Comparison of ENCODE assay signal across 15 cellular contexts in the genomic region with DNA sequence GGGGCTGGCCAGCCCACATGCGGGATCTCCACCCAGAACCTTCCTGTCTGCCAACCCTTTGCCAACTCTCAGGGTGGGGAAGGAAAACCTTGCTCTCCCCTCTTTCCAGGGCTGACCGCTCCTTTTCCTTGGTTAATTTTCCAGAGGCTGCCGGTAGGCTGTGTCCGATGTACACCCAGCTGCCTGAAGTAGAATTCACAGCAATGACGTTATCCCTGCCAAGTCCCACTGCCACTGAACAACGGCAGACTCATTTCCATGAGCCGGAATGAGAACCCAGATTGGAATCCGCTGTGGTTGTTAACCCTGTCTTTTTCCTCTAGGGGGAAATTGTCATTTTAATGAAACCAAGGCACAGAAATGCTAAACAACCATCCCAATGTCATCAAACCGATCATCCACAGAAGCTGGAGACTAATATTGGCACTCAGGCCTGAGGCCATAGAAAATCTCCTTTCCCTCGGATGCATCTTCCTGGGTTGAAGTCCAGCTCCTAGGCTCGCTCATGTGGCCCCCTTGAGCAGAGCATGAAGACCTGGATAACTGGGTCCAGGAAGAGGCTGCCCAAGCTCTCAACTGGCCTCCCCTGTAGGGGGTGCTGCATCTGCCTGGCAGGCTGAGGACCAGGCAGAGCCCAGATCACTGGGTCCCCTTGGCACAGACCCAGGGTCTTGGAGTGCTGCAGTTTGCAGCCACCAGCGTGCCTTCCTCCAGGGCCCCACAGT. TPM values are rescaled to one million over a fixed set of nuclear protein-coding genes. Genes with fewer than 3 reads are reported as not detected.
DNase-seq lines count a peak whose midpoint lies in the region; ATAC-seq, FAIRE-seq and TF ChIP-seq lines count a peak whose summit lies in the region.
"Had no signal": no experiment of that assay in that cellular context is flagged by ENCODE, and none has a peak within 500 bp of the region (broad histone marks: within the 10 kb centered on the region; RNA-seq: fewer than 3 reads in every experiment).

No MANE protein-coding gene starts in this region.

- H3K4me1 ChIP-seq in endothelial cell of umbilical vein (ENCODE audit: control insufficient read depth, extremely low read depth, insufficient read depth, low read length) = no peaks in the 10 kb centered on the region
- H3K4me1 ChIP-seq: Caco-2 had no signal

- dilution Hi-C loops in endothelial cell of umbilical vein (cut with MboI; ENCODE audit: extremely low pct_ligation_motif_present, low sequenced_read_pairs) = no loop called here

- no peaks in the 10 kb centered on the region for H3K9me1 ChIP-seq in endothelial cell of umbilical vein (replicated peaks; ENCODE audit: control insufficient read depth, extremely low read depth, insufficient read depth, low read length)

- H3K9ac ChIP-seq in endothelial cell of umbilical vein (replicated peaks; ENCODE audit: extremely low read depth, insufficient read depth, low read length) = no peak overlapping the region

- H3K36me3 ChIP-seq in endothelial cell of umbilical vein (ENCODE audit: control insufficient read depth in 2 of 2, extremely low read depth in 1 of 2, insufficient read depth in 2 of 2, low read length in 2 of 2) = no peaks in the 10 kb centered on the region

- H3K4me3 ChIP-seq in endothelial cell of umbilical vein (replicated peaks in 1 of 3; ENCODE audit: insufficient read depth in 1 of 3, low read depth in 1 of 3, low read length in 3 of 3) (no peak overlapping the region), retinal pigment epithelial cell (ENCODE audit: low read length) (no peak overlapping the region)
- H3K4me3 ChIP-seq: GM12878 had no signal

- TF ChIP-seq CTCF in endothelial cell of umbilical vein (IDR thresholded peaks at IDR 0.05; ENCODE audit: extremely low read depth in 1 of 2, insufficient read depth in 1 of 2, low read depth in 1 of 2, low read length in 2 of 2) = no peak
- peak; percentile 23 for TF ChIP-seq CTCF in retinal pigment epithelial cell (conservative IDR thresholded peaks at IDR 0.05; ENCODE audit: low read depth, low read length)
- no peak for TF ChIP-seq CTCF in CD4-positive, alpha-beta T cell (IDR thresholded peaks at IDR 0.05)

- ATAC-seq in CD4-positive, alpha-beta T cell (ENCODE audit: poor library complexity) = no peak
- ATAC-seq in HG03095 (IDR thresholded peaks at IDR 0.05; ENCODE audit: unreplicated experiment) = no peak
- ATAC-seq: GM12878 had no signal

- H3K79me2 ChIP-seq in endothelial cell of umbilical vein (ENCODE audit: control insufficient read depth, insufficient read depth, low read length) = no peaks in the 10 kb centered on the region

- no peaks in the 10 kb centered on the region for H3K9me3 Mint-ChIP-seq in CD4-positive, alpha-beta T cell
- H3K9me3 Mint-ChIP-seq: activated naive CD4-positive, alpha-beta T cell treated with anti-CD3 and anti-CD28 coated beads for 36 hours; dendritic cell treated with granulocyte-macrophage colony-stimulating factor and Interleukin-4, amounts not matched to agents 40 ng/mL and 50 ng/mL, for 4 days had no signal

- H3K9me3 ChIP-seq in endothelial cell of umbilical vein (replicated peaks; ENCODE audit: control insufficient read depth, insufficient read depth, low read length) = no peaks in the 10 kb centered on the region
- H3K9me3 ChIP-seq in CD4-positive, alpha-beta T cell (ENCODE audit: control insufficient read depth, low read length) = no peaks in the 10 kb centered on the region
- H3K9me3 ChIP-seq: Caco-2 had no signal

- no peak overlapping the region for H3K4me2 ChIP-seq in endothelial cell of umbilical vein (ENCODE audit: insufficient read depth, low read length)

- peak; percentile 35 for FAIRE-seq in endothelial cell of umbilical vein (lab: Jason Lieb, UNC)
- FAIRE-seq: GM12878 had no signal

- H2AFZ ChIP-seq in endothelial cell of umbilical vein (ENCODE audit: low read depth, low read length) = peak overlapping the region; percentile 54

- no peak for TF ChIP-seq POLR2A in endothelial cell of umbilical vein (IDR thresholded peaks at IDR 0.05; ENCODE audit: low read depth, low read length)

- CTCF ChIA-PET in endothelial cell of umbilical vein (lab: Charles Lee) = interaction anchor here (1.0 kb wide), 1 partner anchor 18 kb away, joined by 6 read pairs; no protein-coding TSS in a partner anchor
- CTCF ChIA-PET in CD4-positive, alpha-beta T cell (lab: Charles Lee) = interaction anchor here (1.2 kb wide), 1 partner anchor 19 kb away, joined by 4 read pairs; no protein-coding TSS in a partner anchor

- no peaks in the 10 kb centered on the region for H4K20me1 ChIP-seq in endothelial cell of umbilical vein (replicated peaks; ENCODE audit: control insufficient read depth, extremely low read depth, insufficient read depth, low read length)

- H3K4me3 Mint-ChIP-seq in CD4-positive, alpha-beta T cell = no peak overlapping the region
- H3K4me3 Mint-ChIP-seq: activated naive CD4-positive, alpha-beta T cell treated with anti-CD3 and anti-CD28 coated beads for 36 hours; dendritic cell treated with granulocyte-macrophage colony-stimulating factor and Interleukin-4, amounts not matched to agents 40 ng/mL and 50 ng/mL, for 4 days had no signal

- H3K4me1 Mint-ChIP-seq in CD4-positive, alpha-beta T cell (ENCODE audit: low read depth) = no peaks in the 10 kb centered on the region

- intact Hi-C loops in endothelial cell of umbilical vein (cut with micrococcal nuclease) = no loop called here
- intact Hi-C loops in CD4-positive, alpha-beta T cell (cut with DNase I, micrococcal nuclease) = no loop called here

- no peaks in the 10 kb centered on the region for H3K27me3 ChIP-seq in endothelial cell of umbilical vein (ENCODE audit: control insufficient read depth in 2 of 2, insufficient read depth in 2 of 2, low read length in 2 of 2)
- H3K27me3 ChIP-seq in CD4-positive, alpha-beta T cell (ENCODE audit: control insufficient read depth, insufficient read depth, low read length) = no peaks in the 10 kb centered on the region

- BruUV-seq in endothelial cell of umbilical vein (replicated peaks; lab: Mats Ljungman, UMichigan) = no TSS peak

- H3K27me3 Mint-ChIP-seq in CD4-positive, alpha-beta T cell = no peaks in the 10 kb centered on the region
- H3K27me3 Mint-ChIP-seq: dendritic cell treated with granulocyte-macrophage colony-stimulating factor and Interleukin-4, amounts not matched to agents 40 ng/mL and 50 ng/mL, for 4 days had no signal

- no peak overlapping the region for H3K27ac ChIP-seq in endothelial cell of umbilical vein (ENCODE audit: insufficient read depth, low read depth, low read length)
- H3K27ac ChIP-seq in CD4-positive, alpha-beta T cell (ENCODE audit: low read depth, low read length) = no peak overlapping the region

- H3K27ac Mint-ChIP-seq in CD4-positive, alpha-beta T cell = no peak overlapping the region
- H3K27ac Mint-ChIP-seq: activated naive CD4-positive, alpha-beta T cell treated with anti-CD3 and anti-CD28 coated beads for 36 hours; dendritic cell treated with granulocyte-macrophage colony-stimulating factor and Interleukin-4, amounts not matched to agents 40 ng/mL and 50 ng/mL, for 4 days had no signal

- POLR2A ChIA-PET in endothelial cell of umbilical vein (lab: Charles Lee) = no interaction called here
- POLR2A ChIA-PET in CD4-positive, alpha-beta T cell (lab: Charles Lee) = no interaction called here

- H3K36me3 Mint-ChIP-seq in CD4-positive, alpha-beta T cell (ENCODE audit: low read depth) = no peaks in the 10 kb centered on the region

- DNase-seq in ELR (ENCODE audit: low read depth) (peak; percentile 76), NCI-H69 (lab: John Stamatoyannopoulos, UW) (peak; percentile 27), endothelial cell of umbilical vein (ENCODE audit: low read depth, low spot score) (peak; percentile 13), retinal pigment epithelial cell (ENCODE audit: low read depth) (no peak), NOMO-1 (lab: John Stamatoyannopoulos, UW; ENCODE audit: unreplicated experiment in 2 of 2) (no peak), epidermal melanocyte (ENCODE audit: insufficient read length, low spot score) (no peak)
- no peak for DNase-seq in CD4-positive, alpha-beta T cell
- DNase-seq: activated CD8-positive, alpha-beta memory T cell treated with anti-CD3 and anti-CD28 coated beads for 24 hours; activated naive CD4-positive, alpha-beta T cell treated with anti-CD3 and anti-CD28 coated beads for 36 hours; Caco-2; glutamatergic neuron; stimulated activated CD4-positive, alpha-beta T cell treated with anti-CD3 and anti-CD28 coated beads, Interleukin-1b, Interleukin-23, amount 100 ng/mL, for 48 hours had no signal

TF ChIP-seq in endothelial cell of umbilical vein, 7 proteins besides CTCF, POLR2A, EP300 and RAD21:
- TF ChIP-seq, protein P1, sequence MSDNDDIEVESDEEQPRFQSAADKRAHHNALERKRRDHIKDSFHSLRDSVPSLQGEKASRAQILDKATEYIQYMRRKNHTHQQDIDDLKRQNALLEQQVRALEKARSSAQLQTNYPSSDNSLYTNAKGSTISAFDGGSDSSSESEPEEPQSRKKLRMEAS (IDR thresholded peaks at IDR 0.05; ENCODE audit: insufficient read depth, insufficient read length) = no peak
- TF ChIP-seq GATA2 (IDR thresholded peaks at IDR 0.05; ENCODE audit: insufficient read depth, insufficient read length, low read depth, low read length) (no peak), EZH2 (IDR thresholded peaks at IDR 0.05; ENCODE audit: borderline replicate concordance, low read depth, low read length, severe bottlenecking) (no peak), MYC (IDR thresholded peaks at IDR 0.05; ENCODE audit: low read depth, low read length) (no peak), POLR2AphosphoS5 (IDR thresholded peaks at IDR 0.05; ENCODE audit: insufficient read depth, low read depth, low read length) (no peak), JUN (IDR thresholded peaks at IDR 0.05; ENCODE audit: borderline replicate concordance, insufficient read depth, insufficient read length, low read depth) (no peak)

RNA-seq across cellular contexts. Expression of gene KLRG2, which starts 30.4 kb away (rescaled TPM):
- total RNA-seq in endothelial cell of umbilical vein = not detected in 2 replicates
- polyA plus RNA-seq in endothelial cell of umbilical vein = not detected in 2 replicates
- polyA plus RNA-seq in endothelial cell of umbilical vein (2011; cell fraction: cytosol; rRNA removed) = not detected in 2 replicates
- not detected in 2 replicates for polyA plus RNA-seq in endothelial cell of umbilical vein (2011; cell fraction: nucleus; rRNA removed)
- not detected in 2 replicates for polyA plus RNA-seq in endothelial cell of umbilical vein (2012)
- polyA minus RNA-seq in endothelial cell of umbilical vein = not detected in 2 replicates
- polyA minus RNA-seq in endothelial cell of umbilical vein (2011; cell fraction: cytosol; rRNA and poly(A)+ RNA removed) = not detected
- polyA minus RNA-seq in endothelial cell of umbilical vein (2011; cell fraction: nucleus; rRNA and poly(A)+ RNA removed) = not detected in 2 replicates
- total RNA-seq in CD4-positive, alpha-beta T cell = not detected
- polyA plus RNA-seq: GM12878 had no signal

Comparison
In these comparisons a context has a peak if more than half of its experiments do, and no peak if none do; other contexts are left out.
1. DNase-seq: peak in ELR (single experiment), NCI-H69 (single experiment) and endothelial cell of umbilical vein (single experiment); none in retinal pigment epithelial cell (single experiment), NOMO-1 (0 of 2), epidermal melanocyte (single experiment) and CD4-positive, alpha-beta T cell (0 of 10).